8 cellular contexts compared by ENCODE assay signal in the genomic region with DNA sequence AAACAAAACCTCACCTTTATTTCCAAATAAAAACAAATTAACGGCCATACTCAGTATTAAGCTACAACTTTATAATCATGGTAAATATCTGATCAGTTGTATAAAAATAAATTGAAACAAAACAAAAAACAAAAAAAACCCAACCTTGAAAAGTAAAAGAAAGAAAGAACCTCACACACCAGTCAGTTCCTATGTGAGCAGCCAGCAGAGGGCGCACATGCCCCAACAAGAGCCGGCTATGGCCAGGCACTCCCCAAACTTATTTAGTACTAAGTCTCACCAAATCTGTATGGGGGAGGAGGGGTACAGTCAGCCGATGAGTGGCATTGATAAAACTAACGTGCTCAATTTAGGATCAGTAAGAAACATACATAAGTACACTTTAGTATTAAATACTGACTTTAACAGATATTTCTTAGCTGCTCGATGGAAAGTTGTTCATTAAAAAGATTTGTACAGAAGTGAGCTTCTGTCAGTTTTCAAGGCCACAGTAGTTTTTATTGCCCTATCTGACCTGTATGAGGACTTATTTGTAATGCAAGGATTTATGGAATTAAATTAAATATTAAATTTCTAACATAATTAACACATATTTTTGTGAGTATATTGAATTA.
A peak's percentile ranks its signal among the peaks of the same experiment; 100 is the strongest.
DNase-seq lines count a peak whose midpoint lies in the region; FAIRE-seq and TF ChIP-seq lines count a peak whose summit lies in the region.

No MANE protein-coding gene starts in this region.

- no peaks in the 10 kb centered on the region for H3K9me3 Mint-ChIP-seq in progenitor cell of endocrine pancreas (ENCODE audit: low read depth)

- H3K9me3 ChIP-seq in SJCRH30 (replicated peaks) (no peaks in the 10 kb centered on the region), uterus (no peaks in the 10 kb centered on the region)

- TF ChIP-seq CTCF in progenitor cell of endocrine pancreas (IDR thresholded peaks at IDR 0.05; ENCODE audit: unreplicated experiment), result peak; percentile 98
- peak; percentile 76 to 87 (median 81) for TF ChIP-seq CTCF in uterus (IDR thresholded peaks at IDR 0.05)

- no peaks in the 10 kb centered on the region for H3K36me3 Mint-ChIP-seq in progenitor cell of endocrine pancreas (ENCODE audit: insufficient read depth)

- H3K27ac Mint-ChIP-seq in progenitor cell of endocrine pancreas, result no peak overlapping the region

- intact Hi-C loops in uterus (cut with DNase I; ENCODE audit: low total_unique reads), result no loop called here

- TF ChIP-seq POLR2A in H54 (IDR thresholded peaks at IDR 0.05; ENCODE audit: low read depth, low read length) (no peak), uterus (IDR thresholded peaks at IDR 0.05) (no peak)

- no peaks in the 10 kb centered on the region; the same call in 1 of the 2 replicates for H3K4me1 ChIP-seq in SJCRH30
- no peaks in the 10 kb centered on the region for H3K4me1 ChIP-seq in uterus

- H3K4me1 Mint-ChIP-seq in progenitor cell of endocrine pancreas (ENCODE audit: low read depth), result peaks cover 10% of the 10 kb centered on the region

- H3K27me3 ChIP-seq in SJCRH30 (no peaks in the 10 kb centered on the region), uterus (no peaks in the 10 kb centered on the region)

- no peak overlapping the region for H3K27ac ChIP-seq in SJCRH30
- H3K27ac ChIP-seq in uterus, result peak overlapping the region in 1 of 2 donors; percentile 93

- no peaks in the 10 kb centered on the region for H3K36me3 ChIP-seq in SJCRH30
- H3K36me3 ChIP-seq in uterus, result no peaks in the 10 kb centered on the region

- DNase-seq in ELR (ENCODE audit: low read depth) (peak; percentile 83), H54 (ENCODE audit: insufficient read length, low spot score) (no peak), M059J (ENCODE audit: low read depth) (peak; percentile 83), SJCRH30 (peak; percentile 63 to 80), globus pallidus (ENCODE audit: low spot score) (peak; percentile 89), progenitor cell of endocrine pancreas (ENCODE audit: low spot score, unreplicated experiment) (peak; percentile 59), uterus (peak; percentile 85 to 89)
- peak; percentile 32 to 72 (median 45) for DNase-seq in activated naive CD4-positive, alpha-beta T cell (lab: John Stamatoyannopoulos, UW)

- no peak overlapping the region for H3K4me3 Mint-ChIP-seq in progenitor cell of endocrine pancreas (ENCODE audit: low read depth)

- H3K4me3 ChIP-seq in SJCRH30 (no peak overlapping the region), uterus (no peak overlapping the region)

- H3K27me3 Mint-ChIP-seq in progenitor cell of endocrine pancreas, result peaks cover 7% of the 10 kb centered on the region

- FAIRE-seq in H54 (lab: Jason Lieb, UNC), result peak; percentile 15
